8 cellular contexts compared by ENCODE assay signal in the genomic region with DNA sequence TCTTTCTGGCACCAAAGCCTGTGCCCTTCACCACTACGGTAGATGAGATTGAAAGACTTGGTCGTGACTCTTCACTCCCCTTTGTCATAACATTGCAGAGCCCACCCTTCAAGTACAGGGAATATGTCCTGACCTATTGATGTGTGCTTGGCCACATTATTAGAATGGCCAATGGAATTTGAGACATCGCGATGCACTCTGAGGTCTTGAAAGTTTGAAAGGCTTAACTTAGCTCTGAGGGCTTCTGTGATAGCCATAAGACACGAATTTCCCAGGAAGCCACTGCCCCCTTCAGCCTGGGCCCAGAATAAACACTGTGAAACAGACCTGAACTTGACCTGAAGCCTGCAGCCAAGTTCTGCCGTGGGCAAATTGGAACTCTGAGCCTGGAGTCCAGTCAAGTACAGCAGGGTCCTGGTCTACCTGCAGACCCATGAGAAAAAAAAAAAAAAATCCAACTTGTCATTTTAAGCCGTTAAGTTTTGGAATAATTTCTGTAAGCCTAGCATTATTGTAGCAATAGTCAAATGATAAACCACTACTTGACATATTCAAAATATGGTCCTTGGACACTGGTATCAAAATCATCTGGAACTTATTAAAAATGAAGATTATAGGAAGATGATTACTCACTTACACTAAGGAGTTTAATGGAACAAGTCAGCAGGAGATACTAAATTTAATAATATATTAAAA. TPM values are rescaled to one million over a fixed set of nuclear protein-coding genes. Genes with fewer than 3 reads are reported as not detected.
A peak's percentile ranks its signal among the peaks of the same experiment; 100 is the strongest.
DNase-seq lines count a peak whose midpoint lies in the region; ATAC-seq and TF ChIP-seq lines count a peak whose summit lies in the region.

No MANE protein-coding gene starts in this region.

- H3K27me3 ChIP-seq in adrenal gland: no peaks in the 10 kb centered on the region
- no peaks in the 10 kb centered on the region for H3K27me3 ChIP-seq in sigmoid colon

- peak; percentile 92 for ATAC-seq in left ventricle myocardium superior

- H3K4me3 ChIP-seq in adrenal gland (no peak overlapping the region), sigmoid colon (no peak overlapping the region)

- whole genome bisulfite sequencing in adrenal gland, 4 donors: 20 to 32% (median 27%) methylated on average over 7 of the region's 7 CpGs
- WGBS in sigmoid colon, 2 donors: 26 to 43% methylated on average over 7 of the region's 7 CpGs

- H3K36me3 ChIP-seq in adrenal gland (replicated peaks in 1 of 2) (no peaks in the 10 kb centered on the region), sigmoid colon (no peaks in the 10 kb centered on the region)

- no peaks in the 10 kb centered on the region for H3K9me3 ChIP-seq in adrenal gland (replicated peaks in 1 of 3)
- no peaks in the 10 kb centered on the region for H3K9me3 ChIP-seq in sigmoid colon

- TF ChIP-seq CTCF in adrenal gland (IDR thresholded peaks at IDR 0.05): peak; percentile 51 to 86 (median 74)
- peak; percentile 29 to 59 (median 55) for TF ChIP-seq CTCF in sigmoid colon (IDR thresholded peaks at IDR 0.05)

- peak; percentile 3 for DNase-seq in NCI-H1436 (lab: John Stamatoyannopoulos, UW)
- DNase-seq in NCI-H1436 treated with DMSO at 0.1 percent for 48 hours (lab: John Stamatoyannopoulos, UW): no peak
- peak; percentile 74 for DNase-seq in HCEC 1CT
- DNase-seq in NCI-H526 treated with DMSO at 0.1 percent for 48 hours (lab: John Stamatoyannopoulos, UW): peak; percentile 32
- peak; percentile 71 to 91 (median 78) for DNase-seq in adrenal gland
- peak; percentile 67 for DNase-seq in left ventricle myocardium superior
- peak; percentile 78 for DNase-seq in sigmoid colon
- DNase-seq in activated gamma-delta T cell treated with Interleukin-2 at 50 U/mL for 16 hours: no peak

- no peak for TF ChIP-seq EP300 in sigmoid colon (IDR thresholded peaks at IDR 0.05)

- TF ChIP-seq POLR2A in adrenal gland (IDR thresholded peaks at IDR 0.05): no peak
- no peak for TF ChIP-seq POLR2A in sigmoid colon (IDR thresholded peaks at IDR 0.05)

- H3K27ac ChIP-seq in adrenal gland (no peak overlapping the region), sigmoid colon (no peak overlapping the region)

- H3K4me1 ChIP-seq in adrenal gland (replicated peaks in 1 of 2): peaks cover 0 to 4% of the 10 kb centered on the region in 2 donors
- H3K4me1 ChIP-seq in sigmoid colon: peaks cover 0 to 16% (median 10%) of the 10 kb centered on the region in 4 donors

- intact Hi-C loops in adrenal gland (cut with DNase I): loop anchor here in 1 of 2 donors (5.0 to 10.0 kb wide), 2 partner anchors 268 to 385 kb away; a partner anchor contains a TSS
- intact Hi-C loops in left ventricle myocardium superior (cut with micrococcal nuclease): no loop called here
- intact Hi-C loops in sigmoid colon (cut with DNase I): loop anchor here (5.0 kb wide), 2 partner anchors 280 to 385 kb away; a partner anchor contains a TSS

RNA-seq across cellular contexts. Expression of a gene that starts 36.9 kb away (rescaled TPM):
- total RNA-seq in adrenal gland (10 to 100 TPM; 35.7 to 53.7 (median 46.2) TPM), left ventricle myocardium superior (9.7 TPM), sigmoid colon (10 to 100 TPM; 15.8 to 21.4 (median 17.3) TPM)
- polyA plus RNA-seq in adrenal gland (10 to 100 TPM; 32.9 to 70.8 (median 56.9) TPM), sigmoid colon (10 to 100 TPM; 39.2 to 58.5 (median 48.0) TPM)

Comparison
In these comparisons a context has a peak if more than half of its experiments do, and no peak if none do; other contexts are left out.
1. DNase-seq: peak in NCI-H1436 (single experiment), HCEC 1CT (single experiment), NCI-H526 treated with DMSO at 0.1 percent for 48 hours (single experiment), adrenal gland (7 of 7), left ventricle myocardium superior (single experiment) and sigmoid colon (single experiment); none in NCI-H1436 treated with DMSO at 0.1 percent for 48 hours (single experiment) and activated gamma-delta T cell treated with Interleukin-2 at 50 U/mL for 16 hours (single experiment).